Comparison of ENCODE assay signal across 1 cellular context in genomic region chr22:45069925-45070324, GRCh38.
TF ChIP-seq lines count a peak whose summit lies in the region.

No MANE protein-coding gene starts in this region.

TF ChIP-seq in H1, 55 proteins besides CTCF, POLR2A, EP300 and RAD21:
- no peak for TF ChIP-seq TBP (IDR thresholded peaks at IDR 0.05; ENCODE audit: low read depth, low read length)
- no peak for TF ChIP-seq RNF2 (IDR thresholded peaks at IDR 0.05; ENCODE audit: borderline replicate concordance, low read depth, low read length, missing control alignments, poor library complexity, severe bottlenecking)
- no peak for TF ChIP-seq FOSL1 (IDR thresholded peaks at IDR 0.05; ENCODE audit: insufficient read depth, low read depth, low read length)
- TF ChIP-seq ATF3 (IDR thresholded peaks at IDR 0.05; ENCODE audit: insufficient read depth, low read depth, low read length): no peak
- TF ChIP-seq SRF (IDR thresholded peaks at IDR 0.05; ENCODE audit: low read depth, low read length): no peak
- TF ChIP-seq TAF1 (IDR thresholded peaks at IDR 0.05; ENCODE audit: low read depth, low read length): no peak
- no peak for TF ChIP-seq PHF8 (conservative IDR thresholded peaks at IDR 0.05; ENCODE audit: low read depth, low read length)
- TF ChIP-seq TAF7 (optimal IDR thresholded peaks at IDR 0.05; ENCODE audit: borderline replicate concordance, low read depth, low read length): no peak
- TF ChIP-seq GTF2F1 (IDR thresholded peaks at IDR 0.05; ENCODE audit: borderline replicate concordance, low read depth, low read length): no peak
